18 cellular contexts compared by ENCODE assay signal in genomic region chr12:93913845-93914244, GRCh38.
A peak's percentile ranks its signal among the peaks of the same experiment; 100 is the strongest.
DNase-seq lines count a peak whose midpoint lies in the region; ATAC-seq, FAIRE-seq and TF ChIP-seq lines count a peak whose summit lies in the region.
"Had no signal": no experiment of that assay in that cellular context is flagged by ENCODE, and none has a peak within 500 bp of the region (broad histone marks: within the 10 kb centered on the region; RNA-seq: fewer than 3 reads in every experiment).

No MANE protein-coding gene starts in this region.

- H2BK15ac ChIP-seq in mesenchymal stem cell (ENCODE audit: low read depth, poor library complexity, severe bottlenecking), result no peak overlapping the region

- TF ChIP-seq POLR2A in thyroid gland (IDR thresholded peaks at IDR 0.05), result no peak

- H3K4me3 ChIP-seq in AG10803 (ENCODE audit: low read length) (no peak overlapping the region), bronchial epithelial cell (ENCODE audit: low read depth, low read length) (no peak overlapping the region), mesenchymal stem cell (ENCODE audit: insufficient read depth in 1 of 2, low read depth in 1 of 2, low read length in 2 of 2) (no peak overlapping the region), thyroid gland (replicated peaks in 1 of 3) (no peak overlapping the region)
- H3K4me3 ChIP-seq: K562, vagina had no signal

- H3K4me2 ChIP-seq in mesenchymal stem cell (ENCODE audit: low read length, poor library complexity, severe bottlenecking), result no peak overlapping the region

- no peaks in the 10 kb centered on the region for H3K36me3 Mint-ChIP-seq in CD4-positive, alpha-beta T cell (ENCODE audit: low read depth)
- H3K36me3 Mint-ChIP-seq: activated naive CD4-positive, alpha-beta T cell treated with anti-CD3 and anti-CD28 coated beads, Interleukin-2, amount 50 U/mL, for 24 hours; memory B cell had no signal

- H3K27me3 ChIP-seq in bronchial epithelial cell (ENCODE audit: control insufficient read depth, insufficient read depth, low read length) (no peaks in the 10 kb centered on the region), mesenchymal stem cell (ENCODE audit: control insufficient read depth in 1 of 2, insufficient read depth in 1 of 2, low read length in 2 of 2) (no peaks in the 10 kb centered on the region), thyroid gland (no peaks in the 10 kb centered on the region)
- H3K27me3 ChIP-seq in CD4-positive, alpha-beta T cell (ENCODE audit: control insufficient read depth, insufficient read depth, low read length), result no peaks in the 10 kb centered on the region
- H3K27me3 ChIP-seq: vagina had no signal

- no peaks in the 10 kb centered on the region for H3K27me3 Mint-ChIP-seq in CD4-positive, alpha-beta T cell
- H3K27me3 Mint-ChIP-seq: activated naive CD4-positive, alpha-beta T cell treated with anti-CD3 and anti-CD28 coated beads, Interleukin-2, amount 50 U/mL, for 24 hours; stimulated activated naive CD8-positive, alpha-beta T cell treated with anti-CD3 and anti-CD28 coated beads, Interleukin-15, Interleukin-2, amounts not matched to agents 100 ng/mL and 50 ng/mL, for 24 hours had no signal

- no peaks in the 10 kb centered on the region for H3K79me1 ChIP-seq in mesenchymal stem cell (replicated peaks; ENCODE audit: low read length, poor library complexity, severe bottlenecking)

- no peak overlapping the region for H2BK5ac ChIP-seq in mesenchymal stem cell (ENCODE audit: low read depth, low read length, poor library complexity, severe bottlenecking)

- no peak overlapping the region for H3K27ac Mint-ChIP-seq in CD4-positive, alpha-beta T cell
- H3K27ac Mint-ChIP-seq: activated naive CD4-positive, alpha-beta T cell treated with anti-CD3 and anti-CD28 coated beads, Interleukin-2, amount 50 U/mL, for 24 hours; memory B cell; stimulated activated naive CD8-positive, alpha-beta T cell treated with anti-CD3 and anti-CD28 coated beads, Interleukin-15, Interleukin-2, amounts not matched to agents 100 ng/mL and 50 ng/mL, for 24 hours had no signal

- H3K36me3 ChIP-seq in bronchial epithelial cell (ENCODE audit: control insufficient read depth, insufficient read depth, low read length), result no peaks in the 10 kb centered on the region
- no peaks in the 10 kb centered on the region for H3K36me3 ChIP-seq in mesenchymal stem cell (ENCODE audit: control insufficient read depth in 1 of 2, insufficient read depth in 2 of 2, low read depth in 1 of 2, low read length in 2 of 2)
- no peaks in the 10 kb centered on the region for H3K36me3 ChIP-seq in thyroid gland
- H3K36me3 ChIP-seq: vagina had no signal

- peak; percentile 91 for DNase-seq in AG10803 (ENCODE audit: low read depth)
- peak; percentile 71 for DNase-seq in LHCN-M2 (ENCODE audit: low read depth)
- DNase-seq in bronchial epithelial cell (ENCODE audit: low read depth), result peak; percentile 15
- DNase-seq in mesenchymal stem cell, result peak; percentile 43
- no peak for DNase-seq in NOMO-1 treated with DMSO at 0.1 percent for 48 hours (lab: John Stamatoyannopoulos, UW; ENCODE audit: unreplicated experiment)
- DNase-seq in thyroid gland, result no peak
- DNase-seq in CD4-positive, alpha-beta T cell, result no peak
- DNase-seq: activated CD4-positive, alpha-beta T cell treated with anti-CD3 and anti-CD28 coated beads, Interleukin-2, amount 50 U/mL, for 4 hours; activated T-cell treated with anti-CD3 and anti-CD28 coated beads, Interleukin-2, amount 50 U/mL, for 1 hour; cerebellar nuclear complex; NCI-H1092 treated with DMSO at 0.1 percent for 48 hours had no signal

- no peak overlapping the region for H3K4ac ChIP-seq in mesenchymal stem cell (ENCODE audit: low read depth in 1 of 2, low read length in 2 of 2)

- no peak overlapping the region for H4K91ac ChIP-seq in mesenchymal stem cell (ENCODE audit: low read length)

- H3K23ac ChIP-seq in mesenchymal stem cell (ENCODE audit: low read length in 2 of 2), result no peak overlapping the region

- POLR2A ChIA-PET in CD4-positive, alpha-beta T cell (lab: Charles Lee), result no interaction called here

- H2AFZ ChIP-seq in mesenchymal stem cell (ENCODE audit: low read depth, low read length), result no peak overlapping the region

- no peak overlapping the region for H3K4me3 Mint-ChIP-seq in CD4-positive, alpha-beta T cell
- H3K4me3 Mint-ChIP-seq: activated naive CD4-positive, alpha-beta T cell treated with anti-CD3 and anti-CD28 coated beads, Interleukin-2, amount 50 U/mL, for 24 hours; memory B cell; stimulated activated naive CD8-positive, alpha-beta T cell treated with anti-CD3 and anti-CD28 coated beads, Interleukin-15, Interleukin-2, amounts not matched to agents 100 ng/mL and 50 ng/mL, for 24 hours had no signal

- H2BK120ac ChIP-seq in mesenchymal stem cell (ENCODE audit: low read depth, low read length), result no peak overlapping the region

- H3K18ac ChIP-seq in mesenchymal stem cell (ENCODE audit: low read depth in 1 of 2, low read length in 2 of 2), result no peak overlapping the region

- no peak overlapping the region for H2BK12ac ChIP-seq in mesenchymal stem cell (ENCODE audit: low read length in 2 of 2)

- H4K8ac ChIP-seq in mesenchymal stem cell (ENCODE audit: low read length), result no peak overlapping the region

- no peak for ATAC-seq in HG03095 (IDR thresholded peaks at IDR 0.05; ENCODE audit: unreplicated experiment)
- ATAC-seq in CD4-positive, alpha-beta T cell (ENCODE audit: poor library complexity), result no peak
- ATAC-seq: K562, Panc1 had no signal

- CTCF ChIA-PET in CD4-positive, alpha-beta T cell (lab: Charles Lee), result no interaction called here

- TF ChIP-seq CTCF in AG10803 (conservative IDR thresholded peaks at IDR 0.05; ENCODE audit: low read length) (no peak), bronchial epithelial cell (IDR thresholded peaks at IDR 0.05; ENCODE audit: insufficient read depth, low read length, severe bottlenecking) (no peak), thyroid gland (IDR thresholded peaks at IDR 0.05) (no peak)
- TF ChIP-seq CTCF in CD4-positive, alpha-beta T cell (IDR thresholded peaks at IDR 0.05), result no peak

- H3K27ac ChIP-seq in mesenchymal stem cell (ENCODE audit: low read length, poor library complexity, severe bottlenecking) (no peak overlapping the region), thyroid gland (no peak overlapping the region)
- H3K27ac ChIP-seq in CD4-positive, alpha-beta T cell (ENCODE audit: low read depth, low read length), result no peak overlapping the region
- H3K27ac ChIP-seq: vagina had no signal

- intact Hi-C loops in thyroid gland (cut with DNase I), result no loop called here
- intact Hi-C loops in CD4-positive, alpha-beta T cell (cut with DNase I, micrococcal nuclease), result no loop called here

- H3K4me1 ChIP-seq in mesenchymal stem cell (ENCODE audit: control insufficient read depth, insufficient read depth, low read depth, low read length) (peaks cover 1% of the 10 kb centered on the region), thyroid gland (no peaks in the 10 kb centered on the region)
- H3K4me1 ChIP-seq: vagina had no signal

- no peaks in the 10 kb centered on the region for H3K4me1 Mint-ChIP-seq in CD4-positive, alpha-beta T cell (ENCODE audit: low read depth)
- H3K4me1 Mint-ChIP-seq: activated naive CD4-positive, alpha-beta T cell treated with anti-CD3 and anti-CD28 coated beads, Interleukin-2, amount 50 U/mL, for 24 hours; memory B cell had no signal

- H3K9ac ChIP-seq in mesenchymal stem cell (ENCODE audit: low read length), result no peak overlapping the region

- H3K9me3 ChIP-seq in mesenchymal stem cell (ENCODE audit: control insufficient read depth, low read length) (no peaks in the 10 kb centered on the region), thyroid gland (no peaks in the 10 kb centered on the region)
- no peaks in the 10 kb centered on the region for H3K9me3 ChIP-seq in CD4-positive, alpha-beta T cell (ENCODE audit: control insufficient read depth, low read length)
- H3K9me3 ChIP-seq: vagina had no signal

- no peak overlapping the region for H3K14ac ChIP-seq in mesenchymal stem cell (ENCODE audit: low read length in 2 of 2)

- no peak for FAIRE-seq in bronchial epithelial cell (lab: Jason Lieb, UNC)
- FAIRE-seq: K562 had no signal

- no peaks in the 10 kb centered on the region for H3K9me3 Mint-ChIP-seq in CD4-positive, alpha-beta T cell
- H3K9me3 Mint-ChIP-seq: activated naive CD4-positive, alpha-beta T cell treated with anti-CD3 and anti-CD28 coated beads, Interleukin-2, amount 50 U/mL, for 24 hours; memory B cell; stimulated activated naive CD8-positive, alpha-beta T cell treated with anti-CD3 and anti-CD28 coated beads, Interleukin-15, Interleukin-2, amounts not matched to agents 100 ng/mL and 50 ng/mL, for 24 hours had no signal

- H2AK5ac ChIP-seq in mesenchymal stem cell (ENCODE audit: low read length, severe bottlenecking), result no peak overlapping the region

Comparison
In these comparisons a context has a peak if more than half of its experiments do, and no peak if none do; other contexts are left out.
1. DNase-seq: peak in AG10803 (single experiment), LHCN-M2 (single experiment), bronchial epithelial cell (single experiment) and mesenchymal stem cell (single experiment); none in NOMO-1 treated with DMSO at 0.1 percent for 48 hours (single experiment), thyroid gland (0 of 2) and CD4-positive, alpha-beta T cell (0 of 10).